13 cellular contexts compared by ENCODE assay signal in the genomic region with DNA sequence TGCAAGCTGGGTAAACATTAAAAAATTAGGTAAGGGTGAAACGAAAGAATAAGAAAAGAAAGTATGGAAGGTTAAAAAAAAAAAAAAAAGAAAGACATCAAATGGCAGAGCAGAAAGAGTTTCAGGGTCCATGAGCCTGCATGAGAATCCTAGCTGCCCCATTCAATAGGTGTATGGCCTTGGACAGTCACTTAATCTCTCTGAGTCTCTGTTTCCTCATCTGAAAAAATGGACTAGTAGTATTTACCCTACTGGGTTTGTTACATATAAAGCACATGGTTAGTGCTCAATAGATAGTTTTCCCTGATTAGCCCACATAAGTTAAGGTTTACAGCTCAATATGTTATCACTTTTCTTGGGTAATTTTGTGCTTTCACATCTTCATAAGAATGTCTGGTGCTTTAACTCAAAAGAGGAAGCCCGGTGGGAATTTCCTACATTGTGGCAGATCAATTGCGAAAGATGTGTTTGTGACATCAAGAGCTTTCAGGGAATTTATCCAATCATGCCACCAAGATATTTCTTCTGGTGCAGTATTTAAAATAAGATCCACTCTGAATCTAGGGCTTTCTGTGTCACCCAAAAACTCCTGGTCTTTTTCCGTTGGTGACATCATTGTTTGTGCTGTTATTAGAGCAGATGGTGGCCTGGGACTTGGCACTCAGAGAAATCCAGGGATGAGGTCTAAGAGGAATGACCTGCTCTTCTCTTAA. TPM values are rescaled to one million over a fixed set of nuclear protein-coding genes. Genes with fewer than 3 reads are reported as not detected.
DNase-seq lines count a peak whose midpoint lies in the region; ATAC-seq and TF ChIP-seq lines count a peak whose summit lies in the region.
"Had no signal": no experiment of that assay in that cellular context is flagged by ENCODE, and none has a peak within 500 bp of the region (broad histone marks: within the 10 kb centered on the region; RNA-seq: fewer than 3 reads in every experiment).

No MANE protein-coding gene starts in this region.

- H3K4me1 ChIP-seq in HCT116 (ENCODE audit: control insufficient read depth in 1 of 2, insufficient read depth in 2 of 2, low read length in 2 of 2), result peaks cover 9 to 30% of the 10 kb centered on the region in 2 experiments; a peak in 3 of 4 replicates
- peaks cover 0 to 10% of the 10 kb centered on the region in 2 donors for H3K4me1 ChIP-seq in lung (ENCODE audit: control insufficient read depth in 2 of 2, insufficient read depth in 2 of 2, low read length in 2 of 2)

- no peak for TF ChIP-seq RAD21 in HCT116 (IDR thresholded peaks at IDR 0.05; ENCODE audit: low read depth)

- H3K4me3 Mint-ChIP-seq in activated T-cell treated with anti-CD3 and anti-CD28 coated beads, Interleukin-2, amount 50 U/mL, for 24 hours, result no peak overlapping the region
- H3K4me3 Mint-ChIP-seq: activated naive CD8-positive, alpha-beta T cell had no signal

- no peaks in the 10 kb centered on the region for H3K36me3 Mint-ChIP-seq in activated T-cell treated with anti-CD3 and anti-CD28 coated beads, Interleukin-2, amount 50 U/mL, for 24 hours (ENCODE audit: low read depth)
- H3K36me3 Mint-ChIP-seq: activated naive CD8-positive, alpha-beta T cell had no signal

- no peaks in the 10 kb centered on the region for H3K79me2 ChIP-seq in HCT116 (ENCODE audit: insufficient read depth, low read length)

- H3K27ac Mint-ChIP-seq in activated T-cell treated with anti-CD3 and anti-CD28 coated beads, Interleukin-2, amount 50 U/mL, for 24 hours, result no peak overlapping the region
- H3K27ac Mint-ChIP-seq: activated naive CD8-positive, alpha-beta T cell had no signal

- H3K4me1 Mint-ChIP-seq in activated T-cell treated with anti-CD3 and anti-CD28 coated beads, Interleukin-2, amount 50 U/mL, for 24 hours (ENCODE audit: low read depth), result no peaks in the 10 kb centered on the region

- peak; percentile 81 for DNase-seq in AG10803 (ENCODE audit: low read depth)
- DNase-seq in HCT116 (ENCODE audit: low read depth, low spot score), result no peak
- DNase-seq in SK-N-MC (ENCODE audit: low read depth, low spot score), result peak; percentile 35
- DNase-seq in lung (ENCODE audit: low spot score), result peak; percentile 46
- no peak for DNase-seq in activated T-cell treated with anti-CD3 and anti-CD28 coated beads, Interleukin-2, amount 50 U/mL, for 24 hours
- no peak for DNase-seq in iPS-NIHi7 (ENCODE audit: extremely low spot score)
- DNase-seq in DMS114 treated with DMSO at 0.1 percent for 48 hours (lab: John Stamatoyannopoulos, UW; ENCODE audit: unreplicated experiment), result no peak
- DNase-seq: DND-41; stimulated activated CD4-positive, alpha-beta T cell treated with anti-CD3 and anti-CD28 coated beads, Interleukin-15, amount 100 ng/mL, for 24 hours; WERI-Rb-1 had no signal

- intact Hi-C loops in HCT116 (cut with micrococcal nuclease), result no loop called here

- H3K27me3 Mint-ChIP-seq in activated T-cell treated with anti-CD3 and anti-CD28 coated beads, Interleukin-2, amount 50 U/mL, for 24 hours, result peaks cover 13% of the 10 kb centered on the region

- POLR2A ChIA-PET in HCT116 (lab: Charles Lee), result no interaction called here

- RAD21 ChIA-PET in HCT116 (lab: Charles Lee; ENCODE audit: low non-redundant PET in 1 of 2, low total read pairs in 2 of 2, uncharacterized antibody in 2 of 2, unreplicated experiment in 2 of 2), result no interaction called here

- H2AFZ ChIP-seq in HCT116 (ENCODE audit: low read depth, low read length, poor library complexity, severe bottlenecking), result peak overlapping the region; percentile 54

- no peak overlapping the region for H3K4me2 ChIP-seq in HCT116 (ENCODE audit: low read length)

- CTCF ChIA-PET in HCT116 (lab: Charles Lee), result no interaction called here

- H3K27ac ChIP-seq in HCT116 (ENCODE audit: low read depth, low read length), result no peak overlapping the region
- H3K27ac ChIP-seq in SK-N-MC, result no peak overlapping the region; the same call in 1 of the 2 replicates
- H3K27ac ChIP-seq in lung (ENCODE audit: low read depth in 1 of 2, low read length in 1 of 2), result no peak overlapping the region
- H3K27ac ChIP-seq: suprapubic skin, WERI-Rb-1 had no signal

- WGBS in lung, 2 donors, result 34 to 43% methylated on average over 4 of the region's 4 CpGs

- H3K36me3 ChIP-seq in HCT116 (ENCODE audit: control insufficient read depth in 1 of 2, insufficient read depth in 2 of 2, low read length in 2 of 2) (no peaks in the 10 kb centered on the region), SK-N-MC (ENCODE audit: insufficient read depth, low read length) (no peaks in the 10 kb centered on the region), lung (ENCODE audit: control insufficient read depth in 2 of 2, insufficient read depth in 2 of 2, low read length in 2 of 2) (no peaks in the 10 kb centered on the region)
- H3K36me3 ChIP-seq: suprapubic skin, WERI-Rb-1 had no signal

- no peak overlapping the region for H3K9ac ChIP-seq in HCT116 (ENCODE audit: low read length)
- no peak overlapping the region for H3K9ac ChIP-seq in SK-N-MC (ENCODE audit: insufficient read length)

- TF ChIP-seq CTCF in AG10803 (conservative IDR thresholded peaks at IDR 0.05; ENCODE audit: low read length), result no peak
- TF ChIP-seq CTCF in HCT116 (IDR thresholded peaks at IDR 0.05 in 2 of 3, conservative IDR thresholded peaks at IDR 0.05 in 1 of 3; ENCODE audit: borderline replicate concordance in 1 of 3, insufficient read depth in 1 of 3, low read depth in 2 of 3, low read length in 2 of 3), result no peak
- no peak for TF ChIP-seq CTCF in lung (IDR thresholded peaks at IDR 0.05; ENCODE audit: control extremely low read depth, extremely low read depth)

- H3K4me3 ChIP-seq in AG10803 (ENCODE audit: low read length) (no peak overlapping the region), HCT116 (replicated peaks in 1 of 2; ENCODE audit: low read depth in 1 of 2, low read length in 2 of 2) (no peak overlapping the region), SK-N-MC (no peak overlapping the region), lung (no peak overlapping the region)
- H3K4me3 ChIP-seq: suprapubic skin had no signal

- no peaks in the 10 kb centered on the region for H3K9me3 Mint-ChIP-seq in activated T-cell treated with anti-CD3 and anti-CD28 coated beads, Interleukin-2, amount 50 U/mL, for 24 hours

- no peak for TF ChIP-seq POLR2A in HCT116 (IDR thresholded peaks at IDR 0.05; ENCODE audit: borderline replicate concordance, extremely low read depth, insufficient read depth, insufficient read length)

- no peaks in the 10 kb centered on the region for H4K20me1 ChIP-seq in HCT116 (ENCODE audit: insufficient read depth)

- ATAC-seq in HCT116 (no peak), lung (ENCODE audit: insufficient read depth, low FRiP score) (peak; percentile 42), HG02981 (IDR thresholded peaks at IDR 0.05; ENCODE audit: unreplicated experiment) (no peak)

- H3K27me3 ChIP-seq in HCT116 (ENCODE audit: insufficient read depth, low read length) (no peaks in the 10 kb centered on the region), lung (ENCODE audit: control insufficient read depth, insufficient read depth) (no peaks in the 10 kb centered on the region)
- H3K27me3 ChIP-seq: suprapubic skin had no signal

- no TSS peak for BruUV-seq in HCT116 (replicated peaks; lab: Mats Ljungman, UMichigan)

- no peaks in the 10 kb centered on the region for H3K9me2 ChIP-seq in HCT116 (ENCODE audit: insufficient read depth)

- no peaks in the 10 kb centered on the region for H3K9me3 ChIP-seq in HCT116 (ENCODE audit: control insufficient read depth in 1 of 2, insufficient read depth in 1 of 2, low read depth in 1 of 2, low read length in 2 of 2)
- H3K9me3 ChIP-seq in SK-N-MC (ENCODE audit: low read depth, low read length), result no peaks in the 10 kb centered on the region
- H3K9me3 ChIP-seq in lung (ENCODE audit: control insufficient read depth in 2 of 2, insufficient read depth in 1 of 2, low read length in 1 of 2), result no peaks in the 10 kb centered on the region
- H3K9me3 ChIP-seq: suprapubic skin had no signal

TF ChIP-seq in HCT116, 20 proteins besides CTCF, POLR2A, EP300 and RAD21:
- TF ChIP-seq CEBPB (IDR thresholded peaks at IDR 0.05; ENCODE audit: low read depth), result 0 out of 2 replicates have a peak, but pooled peaks have one; percentile 28
- no peak for TF ChIP-seq TCF7L2 (IDR thresholded peaks at IDR 0.05; ENCODE audit: borderline replicate concordance, extremely low read depth, insufficient read depth, insufficient read length)
- no peak for TF ChIP-seq EGR1 (IDR thresholded peaks at IDR 0.05; ENCODE audit: low read depth)

RNA-seq across cellular contexts. Expression of gene UBE2E1, which starts 57.2 kb away (rescaled TPM):
- total RNA-seq in HCT116 (2021; ENCODE audit: unreplicated experiment) (75.1 TPM), lung (100 to 1,000 TPM in 1 of 2 donors, 10 to 100 TPM in 1; 74.1 to 156 TPM)
- polyA plus RNA-seq in HCT116 (2012), result 41.2 and 49.8 TPM in 2 replicates
- 10 to 100 TPM; 81.0 to 94.3 TPM for polyA plus RNA-seq in lung

Comparison
In these comparisons a context has a peak if more than half of its experiments do, and no peak if none do; other contexts are left out.
1. DNase-seq: peak in AG10803 (single experiment), SK-N-MC (single experiment) and lung (single experiment); none in HCT116 (single experiment), activated T-cell treated with anti-CD3 and anti-CD28 coated beads, Interleukin-2, amount 50 U/mL, for 24 hours (single experiment), iPS-NIHi7 (single experiment) and DMS114 treated with DMSO at 0.1 percent for 48 hours (single experiment).